ENCODE assay signal across 9 cellular contexts in genomic region chr12:124359671-124360581, GRCh38.
A peak's percentile ranks its signal among the peaks of the same experiment; 100 is the strongest.
DNase-seq lines count a peak whose midpoint lies in the region; ATAC-seq and TF ChIP-seq lines count a peak whose summit lies in the region.
"Had no signal": no experiment of that assay in that cellular context is flagged by ENCODE, and none has a peak within 500 bp of the region (broad histone marks: within the 10 kb centered on the region; RNA-seq: fewer than 3 reads in every experiment).

No MANE protein-coding gene starts in this region.

- H3K9me3 ChIP-seq in PC-3 (ENCODE audit: low read length) (no peaks in the 10 kb centered on the region), heart right ventricle (no peaks in the 10 kb centered on the region), sigmoid colon (no peaks in the 10 kb centered on the region)

- peaks cover 1 to 6% of the 10 kb centered on the region in 2 donors for H3K36me3 Mint-ChIP-seq in activated T-cell treated with anti-CD3 and anti-CD28 coated beads, Interleukin-2, amount 50 U/mL, for 72 hours (ENCODE audit: insufficient read depth in 2 of 2)

- no peaks in the 10 kb centered on the region for H3K27me3 Mint-ChIP-seq in activated T-cell treated with anti-CD3 and anti-CD28 coated beads, Interleukin-2, amount 50 U/mL, for 72 hours (ENCODE audit: low read depth)

- H3K4me3 ChIP-seq in PC-3 (ENCODE audit: low read length) (no peak overlapping the region), heart right ventricle (no peak overlapping the region), sigmoid colon (no peak overlapping the region)

- H2AFZ ChIP-seq in PC-3 (ENCODE audit: low read length) = no peak overlapping the region

- H3K27ac Mint-ChIP-seq in activated T-cell treated with anti-CD3 and anti-CD28 coated beads, Interleukin-2, amount 50 U/mL, for 72 hours = no peak overlapping the region
- H3K27ac Mint-ChIP-seq: activated naive CD4-positive, alpha-beta T cell treated with anti-CD3 and anti-CD28 coated beads for 36 hours had no signal

- H3K27ac ChIP-seq in PC-3 (ENCODE audit: low read length) (no peak overlapping the region), heart right ventricle (peak overlapping the region; percentile 21 to 81 (median 70)), sigmoid colon (peak overlapping the region; percentile 70 to 79 (median 75))

- H3K36me3 ChIP-seq in PC-3 (ENCODE audit: low read depth, low read length) (peaks cover 89% of the 10 kb centered on the region), heart right ventricle (peaks cover 0 to 92% (median 40%) of the 10 kb centered on the region in 9 donors), sigmoid colon (peaks cover 0 to 66% (median 38%) of the 10 kb centered on the region in 4 donors)

- H3K4me1 ChIP-seq in PC-3 (ENCODE audit: insufficient read depth, low read length) = no peaks in the 10 kb centered on the region
- peaks cover 31 to 69% (median 60%) of the 10 kb centered on the region in 9 donors for H3K4me1 ChIP-seq in heart right ventricle
- peaks cover 0 to 43% (median 29%) of the 10 kb centered on the region in 4 donors for H3K4me1 ChIP-seq in sigmoid colon

- CTCF ChIA-PET in PC-3 (lab: Charles Lee) = no interaction called here

- no peaks in the 10 kb centered on the region for H3K9me2 ChIP-seq in PC-3 (replicated peaks; ENCODE audit: low read length)

- peaks cover 55% of the 10 kb centered on the region for H4K20me1 ChIP-seq in PC-3 (ENCODE audit: low read length)

- 14 to 20% methylated on average over 37 of the region's 37 CpGs for WGBS in heart right ventricle, 2 donors
- 20 to 59% methylated on average over 37 of the region's 37 CpGs for WGBS in sigmoid colon, 2 donors

- H3K9me3 Mint-ChIP-seq in activated T-cell treated with anti-CD3 and anti-CD28 coated beads, Interleukin-2, amount 50 U/mL, for 72 hours = no peaks in the 10 kb centered on the region
- H3K9me3 Mint-ChIP-seq: activated naive CD4-positive, alpha-beta T cell treated with anti-CD3 and anti-CD28 coated beads for 36 hours had no signal

- H3K4me1 Mint-ChIP-seq in activated T-cell treated with anti-CD3 and anti-CD28 coated beads, Interleukin-2, amount 50 U/mL, for 72 hours (ENCODE audit: low read depth) = no peaks in the 10 kb centered on the region

- peak in 2 of 4 donors; percentile 16 to 48 for TF ChIP-seq EP300 in sigmoid colon (IDR thresholded peaks at IDR 0.05)

- H3K27me3 ChIP-seq in PC-3 (ENCODE audit: low read length) = no peaks in the 10 kb centered on the region
- no peaks in the 10 kb centered on the region for H3K27me3 ChIP-seq in heart right ventricle
- no peaks in the 10 kb centered on the region for H3K27me3 ChIP-seq in sigmoid colon

- no peak overlapping the region for H3K4me3 Mint-ChIP-seq in activated T-cell treated with anti-CD3 and anti-CD28 coated beads, Interleukin-2, amount 50 U/mL, for 72 hours
- H3K4me3 Mint-ChIP-seq: activated naive CD4-positive, alpha-beta T cell treated with anti-CD3 and anti-CD28 coated beads for 36 hours had no signal

- peaks cover 64% of the 10 kb centered on the region for H3K79me2 ChIP-seq in PC-3 (ENCODE audit: low read length)

- H3F3A ChIP-seq in PC-3 (ENCODE audit: low read length, unreplicated experiment) = no peaks in the 10 kb centered on the region

- intact Hi-C loops in PC-3 (cut with micrococcal nuclease) (no loop called here), heart right ventricle (cut with DNase I) (loop anchor here in 4 of 10 donors (10.0 kb wide), 2 partner anchors 205 to 405 kb away; partner anchors contain the start of gene NCOR2 (in 1 of the 4)), sigmoid colon (cut with DNase I) (loop anchor here (2.0 kb wide), 1 partner anchor 413 kb away; no protein-coding TSS in a partner anchor)

- BruUV-seq in PC-3 (replicated peaks; lab: Mats Ljungman, UMichigan) = no TSS peak

- H3K9ac ChIP-seq in PC-3 (ENCODE audit: low read length) = no peak overlapping the region

- DNase-seq in DMS79 treated with DMSO at 0.1 percent for 48 hours (lab: John Stamatoyannopoulos, UW) (peak; percentile 87), PC-3 (peak; percentile 49), heart right ventricle (peak; percentile 88 to 94), sigmoid colon (peak; percentile 98), GM20000 (ENCODE audit: low spot score) (no peak)
- no peak for DNase-seq in activated T-cell treated with anti-CD3 and anti-CD28 coated beads, Interleukin-2, amount 50 U/mL, for 72 hours
- DNase-seq: activated naive CD4-positive, alpha-beta T cell treated with anti-CD3 and anti-CD28 coated beads for 36 hours had no signal

- TF ChIP-seq CTCF in PC-3 (conservative IDR thresholded peaks at IDR 0.05; ENCODE audit: low read depth, low read length) (no peak), heart right ventricle (IDR thresholded peaks at IDR 0.05) (peak in 1 of 9 donors; percentile 16), sigmoid colon (IDR thresholded peaks at IDR 0.05) (no peak), GM20000 (IDR thresholded peaks at IDR 0.05; ENCODE audit: extremely low read depth, missing control alignments) (no peak)

- ATAC-seq in PC-3 (no peak), heart right ventricle (peak; percentile 72 to 96 (median 85)), HG03039 (IDR thresholded peaks at IDR 0.05; ENCODE audit: unreplicated experiment) (no peak), HG03521 (IDR thresholded peaks at IDR 0.05; ENCODE audit: unreplicated experiment) (no peak)
- no peak for ATAC-seq in activated T-cell treated with anti-CD3 and anti-CD28 coated beads, Interleukin-2, amount 50 U/mL, for 72 hours (replicated peaks in 1 of 2)

- POLR2A ChIA-PET in PC-3 (lab: Charles Lee; ENCODE audit: unreplicated experiment) = no interaction called here

- no peak overlapping the region for H3K4me2 ChIP-seq in PC-3 (ENCODE audit: low read length)

- no peak for TF ChIP-seq POLR2A in sigmoid colon (IDR thresholded peaks at IDR 0.05)

Comparison
In these comparisons a context has a peak if more than half of its experiments do, and no peak if none do; other contexts are left out.
1. DNase-seq: peak in DMS79 treated with DMSO at 0.1 percent for 48 hours (single experiment), PC-3 (single experiment), heart right ventricle (2 of 2) and sigmoid colon (single experiment); none in GM20000 (single experiment) and activated T-cell treated with anti-CD3 and anti-CD28 coated beads, Interleukin-2, amount 50 U/mL, for 72 hours (0 of 2).
2. ATAC-seq: peak in heart right ventricle (8 of 8); none in PC-3 (single experiment), HG03039 (single experiment), HG03521 (single experiment) and activated T-cell treated with anti-CD3 and anti-CD28 coated beads, Interleukin-2, amount 50 U/mL, for 72 hours (0 of 2).